ENCODE assay signal across 1 cellular context in the genomic region with DNA sequence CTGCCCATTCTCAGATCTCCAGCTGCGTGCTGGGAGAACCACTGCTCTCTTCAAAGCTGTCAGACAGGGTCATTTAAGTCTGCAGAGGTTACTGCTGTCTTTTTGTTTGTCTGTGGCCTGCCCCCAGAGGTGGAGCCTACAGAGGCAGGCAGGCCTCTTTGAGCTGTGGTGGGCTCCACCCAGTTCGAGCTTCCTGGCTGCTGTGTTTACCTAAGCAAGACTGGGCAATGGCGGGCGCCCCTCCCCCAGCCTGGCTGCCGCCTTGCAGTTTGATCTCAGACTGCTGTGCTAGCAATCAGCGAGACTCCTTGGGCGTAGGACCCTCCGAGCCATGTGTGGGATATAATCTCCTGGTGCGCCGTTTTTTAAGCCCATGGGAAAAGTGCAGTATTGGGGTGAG.
TF ChIP-seq lines count a peak whose summit lies in the region.
"Not testable (repeated sequence)": the region's sequence is repeated elsewhere in the genome, so short reads cannot be mapped to it uniquely, and the experiment has no call there.

No MANE protein-coding gene starts in this region.

TF ChIP-seq in HepG2, 621 proteins besides CTCF, POLR2A, EP300 and RAD21 (continued from another document):
- TF ChIP-seq, protein P1, sequence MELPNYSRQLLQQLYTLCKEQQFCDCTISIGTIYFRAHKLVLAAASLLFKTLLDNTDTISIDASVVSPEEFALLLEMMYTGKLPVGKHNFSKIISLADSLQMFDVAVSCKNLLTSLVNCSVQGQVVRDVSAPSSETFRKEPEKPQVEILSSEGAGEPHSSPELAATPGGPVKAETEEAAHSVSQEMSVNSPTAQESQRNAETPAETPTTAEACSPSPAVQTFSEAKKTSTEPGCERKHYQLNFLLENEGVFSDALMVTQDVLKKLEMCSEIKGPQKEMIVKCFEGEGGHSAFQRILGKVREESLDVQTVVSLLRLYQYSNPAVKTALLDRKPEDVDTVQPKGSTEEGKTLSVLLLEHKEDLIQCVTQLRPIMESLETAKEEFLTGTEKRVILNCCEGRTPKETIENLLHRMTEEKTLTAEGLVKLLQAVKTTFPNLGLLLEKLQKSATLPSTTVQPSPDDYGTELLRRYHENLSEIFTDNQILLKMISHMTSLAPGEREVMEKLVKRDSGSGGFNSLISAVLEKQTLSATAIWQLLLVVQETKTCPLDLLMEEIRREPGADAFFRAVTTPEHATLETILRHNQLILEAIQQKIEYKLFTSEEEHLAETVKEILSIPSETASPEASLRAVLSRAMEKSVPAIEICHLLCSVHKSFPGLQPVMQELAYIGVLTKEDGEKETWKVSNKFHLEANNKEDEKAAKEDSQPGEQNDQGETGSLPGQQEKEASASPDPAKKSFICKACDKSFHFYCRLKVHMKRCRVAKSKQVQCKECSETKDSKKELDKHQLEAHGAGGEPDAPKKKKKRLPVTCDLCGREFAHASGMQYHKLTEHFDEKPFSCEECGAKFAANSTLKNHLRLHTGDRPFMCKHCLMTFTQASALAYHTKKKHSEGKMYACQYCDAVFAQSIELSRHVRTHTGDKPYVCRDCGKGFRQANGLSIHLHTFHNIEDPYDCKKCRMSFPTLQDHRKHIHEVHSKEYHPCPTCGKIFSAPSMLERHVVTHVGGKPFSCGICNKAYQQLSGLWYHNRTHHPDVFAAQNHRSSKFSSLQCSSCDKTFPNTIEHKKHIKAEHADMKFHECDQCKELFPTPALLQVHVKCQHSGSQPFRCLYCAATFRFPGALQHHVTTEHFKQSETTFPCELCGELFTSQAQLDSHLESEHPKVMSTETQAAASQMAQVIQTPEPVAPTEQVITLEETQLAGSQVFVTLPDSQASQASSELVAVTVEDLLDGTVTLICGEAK (IDR thresholded peaks at IDR 0.05) = not testable (repeated sequence)
- TF ChIP-seq, protein P1 (CRISPR knock-in tag; IDR thresholded peaks at IDR 0.05) = 0 out of 2 replicates have a peak, but pooled peaks have one; percentile 18
- TF ChIP-seq ETV5 (CRISPR knock-in tag; IDR thresholded peaks at IDR 0.05; ENCODE audit: borderline replicate concordance) = peak; percentile 38; the same call in 1 of the 2 replicates
- 0 out of 2 replicates have a peak, but pooled peaks have one; percentile 35 for TF ChIP-seq THAP11 (CRISPR knock-in tag; IDR thresholded peaks at IDR 0.05)
- peak; percentile 97 for TF ChIP-seq ZNF281 (CRISPR knock-in tag; IDR thresholded peaks at IDR 0.05; ENCODE audit: borderline replicate concordance)
- TF ChIP-seq GATAD2A (CRISPR knock-in tag; IDR thresholded peaks at IDR 0.05) = peak; percentile 37; the same call in 1 of the 2 replicates
